Comparison of ENCODE assay signal across 8 cellular contexts in the genomic region with DNA sequence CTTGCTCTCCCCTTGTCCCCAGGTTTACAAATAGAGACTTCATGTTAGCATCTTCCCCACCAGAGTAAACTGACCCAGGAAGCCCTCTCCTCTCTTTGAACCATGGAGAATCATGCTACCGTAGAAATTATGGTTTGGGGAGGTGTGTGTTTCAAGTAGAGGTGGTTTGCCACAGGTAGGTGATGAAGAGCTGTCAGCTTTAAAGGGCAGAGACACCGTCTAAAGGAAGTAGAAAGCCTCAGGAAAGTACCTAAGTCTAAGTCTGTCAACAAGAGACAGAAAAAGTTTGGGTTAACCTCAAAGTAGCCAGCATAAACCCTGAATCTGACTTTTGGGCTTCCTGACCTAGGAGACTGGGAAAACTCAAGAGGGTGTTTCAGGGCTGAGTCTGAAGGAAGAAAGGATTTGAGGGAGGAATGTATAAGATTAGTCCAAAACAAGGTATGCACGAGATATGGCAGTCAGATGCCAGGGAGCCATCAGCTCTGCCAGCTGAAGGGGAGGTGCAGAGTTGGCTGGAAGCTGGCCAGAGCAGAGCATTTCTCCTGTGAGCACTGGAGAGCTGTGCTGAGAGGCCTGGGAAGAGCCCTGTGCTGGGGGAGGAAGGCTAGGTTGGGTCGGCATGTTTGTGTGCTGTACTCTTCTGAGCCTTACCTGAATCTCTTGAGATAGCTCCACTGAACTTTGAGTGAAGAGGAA. TPM values are rescaled to one million over a fixed set of nuclear protein-coding genes. Genes with fewer than 3 reads are reported as not detected.
A peak's percentile ranks its signal among the peaks of the same experiment; 100 is the strongest.
DNase-seq lines count a peak whose midpoint lies in the region; ATAC-seq and TF ChIP-seq lines count a peak whose summit lies in the region.

No MANE protein-coding gene starts in this region.

- H3K27ac ChIP-seq in HEK293 (ENCODE audit: extremely low read depth, low read depth, low read length) (peak overlapping the region; percentile 96), RWPE2 (ENCODE audit: poor library complexity, severe bottlenecking) (peak overlapping the region; percentile 100), colonic mucosa (peak overlapping the region; percentile 98), muscle layer of colon (ENCODE audit: low read depth, low read length) (peak overlapping the region; percentile 100)

- H3K9ac ChIP-seq in colonic mucosa (ENCODE audit: low read depth in 2 of 2, low read length in 2 of 2), result peak overlapping the region; percentile 68 to 98
- peak overlapping the region; percentile 93 for H3K9ac ChIP-seq in muscle layer of colon (ENCODE audit: low read length)

- CTCF ChIA-PET in HEK293 (lab: Yijun Ruan, JAX), result interaction anchor here (0.6 to 5.1 kb wide), 10 partner anchors 8 to 267 kb away, joined by 3 to 62 read pairs (median 6); partner anchors contain the start of genes GOLPH3L and MCL1

- intact Hi-C loops in colonic mucosa (cut with DNase I), result loop anchor here (10.0 kb wide), 1 partner anchor 361 kb away; the partner anchor contains the start of gene SETDB1

- H3K9me3 ChIP-seq in HEK293 (ENCODE audit: control insufficient read depth, insufficient read depth, low read depth, low read length) (no peaks in the 10 kb centered on the region), RWPE2 (ENCODE audit: severe bottlenecking) (no peaks in the 10 kb centered on the region), colonic mucosa (no peaks in the 10 kb centered on the region), muscle layer of colon (ENCODE audit: low read length) (no peaks in the 10 kb centered on the region)

- H3K27me3 ChIP-seq in RWPE2 (ENCODE audit: insufficient read depth, poor library complexity, severe bottlenecking) (no peaks in the 10 kb centered on the region), colonic mucosa (no peaks in the 10 kb centered on the region), muscle layer of colon (ENCODE audit: control insufficient read depth in 1 of 2, insufficient read depth in 2 of 2, low read length in 2 of 2) (no peaks in the 10 kb centered on the region)

- no peak for TF ChIP-seq CTCF in HEK293 (tag by site-specific recombination; IDR thresholded peaks at IDR 0.05)
- TF ChIP-seq CTCF in RWPE2 (IDR thresholded peaks at IDR 0.05; ENCODE audit: poor library complexity, severe bottlenecking), result no peak
- TF ChIP-seq CTCF in colonic mucosa (IDR thresholded peaks at IDR 0.05), result no peak

- H3K36me3 ChIP-seq in HEK293 (ENCODE audit: control insufficient read depth in 2 of 2, insufficient read depth in 1 of 2, low read length in 2 of 2), result no peaks in the 10 kb centered on the region
- peaks cover 13% of the 10 kb centered on the region for H3K36me3 ChIP-seq in RWPE2 (ENCODE audit: low read depth)
- H3K36me3 ChIP-seq in colonic mucosa, result no peaks in the 10 kb centered on the region
- no peaks in the 10 kb centered on the region for H3K36me3 ChIP-seq in muscle layer of colon (ENCODE audit: insufficient read depth, low read length)

- ATAC-seq in RWPE2 (ENCODE audit: low read depth), result no peak
- ATAC-seq in GM19397 (IDR thresholded peaks at IDR 0.05; ENCODE audit: unreplicated experiment), result no peak

- DNase-seq in DMS153 (lab: John Stamatoyannopoulos, UW) (peak; percentile 50), RWPE2 (ENCODE audit: low spot score) (no peak), colonic mucosa (peak; percentile 77), NOMO-1 treated with dmso at 0.1 percent for 144 hours (lab: John Stamatoyannopoulos, UW; ENCODE audit: unreplicated experiment) (no peak), SW480 (ENCODE audit: low spot score) (no peak)

- H3K4me1 ChIP-seq in HEK293 (ENCODE audit: control insufficient read depth, insufficient read depth, low read length) (peaks cover 31% of the 10 kb centered on the region), RWPE2 (ENCODE audit: insufficient read depth, poor library complexity, severe bottlenecking) (peaks cover 48% of the 10 kb centered on the region), colonic mucosa (peaks cover 45% of the 10 kb centered on the region), muscle layer of colon (ENCODE audit: insufficient read depth, low read length) (peaks cover 78% of the 10 kb centered on the region)

- no peak overlapping the region for H3K4me3 ChIP-seq in HEK293 (ENCODE audit: low read depth, low read length)
- H3K4me3 ChIP-seq in RWPE2 (ENCODE audit: severe bottlenecking), result no peak overlapping the region
- no peak overlapping the region for H3K4me3 ChIP-seq in colonic mucosa
- H3K4me3 ChIP-seq in muscle layer of colon (ENCODE audit: low read depth in 1 of 2, low read length in 2 of 2), result peak overlapping the region in 1 of 2 donors; percentile 15

- POLR2A ChIA-PET in HEK293 (lab: Yijun Ruan, JAX), result interaction anchor here (0.5 to 8.8 kb wide), 2 partner anchors 10 to 60 kb away, joined by 3 to 272 read pairs; partner anchors contain the start of gene MCL1

TF ChIP-seq in HEK293, 187 proteins besides CTCF, POLR2A, EP300 and RAD21:
- TF ChIP-seq, protein P1, sequence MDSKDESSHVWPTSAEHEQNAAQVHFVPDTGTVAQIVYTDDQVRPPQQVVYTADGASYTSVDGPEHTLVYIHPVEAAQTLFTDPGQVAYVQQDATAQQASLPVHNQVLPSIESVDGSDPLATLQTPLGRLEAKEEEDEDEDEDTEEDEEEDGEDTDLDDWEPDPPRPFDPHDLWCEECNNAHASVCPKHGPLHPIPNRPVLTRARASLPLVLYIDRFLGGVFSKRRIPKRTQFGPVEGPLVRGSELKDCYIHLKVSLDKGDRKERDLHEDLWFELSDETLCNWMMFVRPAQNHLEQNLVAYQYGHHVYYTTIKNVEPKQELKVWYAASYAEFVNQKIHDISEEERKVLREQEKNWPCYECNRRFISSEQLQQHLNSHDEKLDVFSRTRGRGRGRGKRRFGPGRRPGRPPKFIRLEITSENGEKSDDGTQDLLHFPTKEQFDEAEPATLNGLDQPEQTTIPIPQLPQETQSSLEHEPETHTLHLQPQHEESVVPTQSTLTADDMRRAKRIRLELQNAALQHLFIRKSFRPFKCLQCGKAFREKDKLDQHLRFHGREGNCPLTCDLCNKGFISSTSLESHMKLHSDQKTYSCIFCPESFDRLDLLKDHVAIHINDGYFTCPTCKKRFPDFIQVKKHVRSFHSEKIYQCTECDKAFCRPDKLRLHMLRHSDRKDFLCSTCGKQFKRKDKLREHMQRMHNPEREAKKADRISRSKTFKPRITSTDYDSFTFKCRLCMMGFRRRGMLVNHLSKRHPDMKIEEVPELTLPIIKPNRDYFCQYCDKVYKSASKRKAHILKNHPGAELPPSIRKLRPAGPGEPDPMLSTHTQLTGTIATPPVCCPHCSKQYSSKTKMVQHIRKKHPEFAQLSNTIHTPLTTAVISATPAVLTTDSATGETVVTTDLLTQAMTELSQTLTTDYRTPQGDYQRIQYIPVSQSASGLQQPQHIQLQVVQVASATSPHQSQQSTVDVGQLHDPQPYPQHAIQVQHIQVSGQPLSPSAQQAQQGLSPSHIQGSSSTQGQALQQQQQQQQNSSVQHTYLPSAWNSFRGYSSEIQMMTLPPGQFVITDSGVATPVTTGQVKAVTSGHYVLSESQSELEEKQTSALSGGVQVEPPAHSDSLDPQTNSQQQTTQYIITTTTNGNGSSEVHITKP (tag by site-specific recombination; IDR thresholded peaks at IDR 0.05), result peak; percentile 87
- TF ChIP-seq ZNF600 (tag by site-specific recombination; IDR thresholded peaks at IDR 0.05), result peak; percentile 93
- peak; percentile 64 for TF ChIP-seq ZBTB17 (tag by site-specific recombination; IDR thresholded peaks at IDR 0.05)
- no peak for TF ChIP-seq ZNF513 (tag by site-specific recombination; IDR thresholded peaks at IDR 0.05)
- TF ChIP-seq ZFP41 (tag by site-specific recombination; IDR thresholded peaks at IDR 0.05; ENCODE audit: borderline replicate concordance), result no peak
- peak; percentile 92 for TF ChIP-seq ZNF341 (tag by site-specific recombination; IDR thresholded peaks at IDR 0.05; ENCODE audit: low read depth)
- TF ChIP-seq ZNF146 (tag by site-specific recombination; IDR thresholded peaks at IDR 0.05), result no peak
- TF ChIP-seq ZBTB48 (tag by site-specific recombination; IDR thresholded peaks at IDR 0.05), result 0 out of 2 replicates have a peak, but pooled peaks have one; percentile 26
- TF ChIP-seq ZNF311 (tag by site-specific recombination; IDR thresholded peaks at IDR 0.05; ENCODE audit: borderline replicate concordance), result no peak
- peak; percentile 70; the same call in 1 of the 2 replicates for TF ChIP-seq ZBTB20 (tag by site-specific recombination; IDR thresholded peaks at IDR 0.05)

RNA-seq across cellular contexts. Expression of gene ADAMTSL4, which starts 14.3 kb away (rescaled TPM):
- 1 to 10 TPM; 4.9 to 6.3 TPM for total RNA-seq in colonic mucosa

RNA-seq across cellular contexts. Expression of gene MCL1, which starts 15.9 kb away (rescaled TPM):
- total RNA-seq in colonic mucosa, result 100 to 1,000 TPM; 151 to 285 TPM

RNA-seq across cellular contexts. Expression of gene FALEC, which starts 47.9 kb away (rescaled TPM):
- total RNA-seq in colonic mucosa, result not detected

RNA-seq across cellular contexts. Expression of gene ECM1, which starts 55.6 kb away (rescaled TPM):
- 10 to 100 TPM in 1 of 2 donors, 1 to 10 TPM in 1; 6.3 to 10.5 TPM for total RNA-seq in colonic mucosa

Comparison
In these comparisons a context has a peak if more than half of its experiments do, and no peak if none do; other contexts are left out.
1. DNase-seq: peak in DMS153 (single experiment) and colonic mucosa (single experiment); none in RWPE2 (single experiment), NOMO-1 treated with dmso at 0.1 percent for 144 hours (single experiment) and SW480 (single experiment).
2. Peak in every context shown above with its lines, with median percentiles within 50 percentile points of each other: H3K27ac ChIP-seq.